30 cellular contexts compared by ENCODE assay signal in genomic region chr7:133635541-133635940, GRCh38.
"Had no signal": no experiment of that assay in that cellular context is flagged by ENCODE, and none has a peak within 500 bp of the region (broad histone marks: within the 10 kb centered on the region; RNA-seq: fewer than 3 reads in every experiment).

No MANE protein-coding gene starts in this region.

- ATAC-seq: naive thymus-derived CD8-positive, alpha-beta T cell; natural killer cell treated with Interleukin-12 subunit alpha and Interleukin-12 subunit beta and Interleukin-15 and Interleukin-18, amount 100 ng/mL, for 72 hours; right cardiac atrium; right lobe of liver; stimulated activated memory B cell treated with anti-CD40 and anti-IgM and Interleukin-4, amounts not matched to agents 10 μg/mL and 1 μg/mL and 100 μg/mL, for 72 hours; stimulated activated naive CD8-positive, alpha-beta T cell treated with anti-CD3 and anti-CD28 coated beads, Interleukin-15, amount 100 ng/mL, for 72 hours; stimulated activated naive CD8-positive, alpha-beta T cell treated with anti-CD3 and anti-CD28 coated beads, Interleukin-15, Interleukin-2, amounts not matched to agents 100 U/mL and 50 U/mL, for 24 hours had no signal

- H3K4me1 ChIP-seq: parathyroid adenoma, psoas muscle, right lobe of liver, sigmoid colon, testis, tibial artery, transverse colon, vagina had no signal

- H3K27me3 ChIP-seq: ovary, right lobe of liver, sigmoid colon, spleen, suprapubic skin, testis, tibial artery, transverse colon, upper lobe of left lung, vagina had no signal

- H3K4me3 ChIP-seq: ovary, psoas muscle, right lobe of liver, sigmoid colon, skin epidermis, smooth muscle cell, spleen, suprapubic skin, testis, tibial artery, transverse colon, upper lobe of left lung, vagina had no signal

- H3K36me3 ChIP-seq: ovary, right lobe of liver had no signal

- H3K27ac ChIP-seq: ovary, parathyroid adenoma, psoas muscle, right lobe of liver, sigmoid colon, skin epidermis, spleen, suprapubic skin, testis, tibial artery, transverse colon, upper lobe of left lung, vagina had no signal

- H2AFZ ChIP-seq: parathyroid adenoma had no signal

- H3K79me2 ChIP-seq: parathyroid adenoma had no signal

- DNase-seq: naive thymus-derived CD8-positive, alpha-beta T cell; nephron progenitor cell; occipital lobe; ovary; posterior cingulate gyrus; psoas muscle; right cardiac atrium; right lobe of liver; sigmoid colon; spleen; stimulated activated CD4-positive, alpha-beta T cell treated with anti-CD3 and anti-CD28 coated beads, Interleukin-12 subunit alpha, Interleukin-12 subunit beta, amount 100 ng/mL, for 4 hours; stimulated activated CD4-positive, alpha-beta T cell treated with anti-CD3 and anti-CD28 coated beads, Interleukin-1b, Interleukin-23, amount 100 ng/mL, for 48 hours; stimulated activated CD4-positive, alpha-beta T cell treated with anti-CD3 and anti-CD28 coated beads, Interleukin-4, amount 100 ng/mL, for 1 hour; stimulated activated CD4-positive, alpha-beta T cell treated with anti-CD3 and anti-CD28 coated beads, Interleukin-4, amount 100 ng/mL, for 4 hours; stimulated activated CD8-positive, alpha-beta memory T cell treated with anti-CD3 and anti-CD28 coated beads, Interleukin-4, amount 100 ng/mL, for 48 hours; stimulated activated naive CD4-positive, alpha-beta T cell; stimulated activated naive CD8-positive, alpha-beta T cell treated with anti-CD3 and anti-CD28 coated beads, Interleukin-15, amount 100 ng/mL, for 72 hours; stimulated activated naive CD8-positive, alpha-beta T cell treated with anti-CD3 and anti-CD28 coated beads, Interleukin-15, Interleukin-2, amounts not matched to agents 100 U/mL and 50 U/mL, for 24 hours; substantia nigra; testis; tibial artery; transverse colon; upper lobe of left lung had no signal

- H3K4me2 ChIP-seq: smooth muscle cell had no signal

- H3K9me3 ChIP-seq: ovary, psoas muscle, right lobe of liver, sigmoid colon, suprapubic skin, testis, tibial artery, transverse colon, upper lobe of left lung, vagina had no signal

- H3K9ac ChIP-seq: parathyroid adenoma had no signal
